In genomic region chr1:21917241-21917631, GRCh38 we compare ENCODE assay signal across 2 cellular contexts.
TF ChIP-seq lines count a peak whose summit lies in the region.

No MANE protein-coding gene starts in this region.

TF ChIP-seq in HEK293, 187 proteins besides CTCF, POLR2A, EP300 and RAD21 (continues in another document):
- peak; percentile 57; the same call in 1 of the 2 replicates for TF ChIP-seq ZNF266 (tag by site-specific recombination; IDR thresholded peaks at IDR 0.05; ENCODE audit: low read depth)
- TF ChIP-seq ZNF19 (tag by site-specific recombination; IDR thresholded peaks at IDR 0.05; ENCODE audit: low read depth), result 0 out of 2 replicates have a peak, but pooled peaks have one; percentile 38
- TF ChIP-seq OVOL3 (tag by site-specific recombination; IDR thresholded peaks at IDR 0.05), result peak; percentile 37; the same call in 1 of the 2 replicates
- 0 out of 2 replicates have a peak, but pooled peaks have one; percentile 30 for TF ChIP-seq ZNF791 (tag by site-specific recombination; IDR thresholded peaks at IDR 0.05)
- TF ChIP-seq ZNF664 (tag by site-specific recombination; IDR thresholded peaks at IDR 0.05), result peak; percentile 58; the same call in 1 of the 2 replicates
- TF ChIP-seq ZBTB8A (tag by site-specific recombination; IDR thresholded peaks at IDR 0.05), result peak; percentile 62
- peak; percentile 89 for TF ChIP-seq ZNF518A (tag by site-specific recombination; conservative IDR thresholded peaks at IDR 0.05; ENCODE audit: low read depth)
- 0 out of 2 replicates have a peak, but pooled peaks have one; percentile 32 for TF ChIP-seq MYNN (tag by site-specific recombination; IDR thresholded peaks at IDR 0.05; ENCODE audit: borderline replicate concordance)
- TF ChIP-seq ZNF629 (tag by site-specific recombination; IDR thresholded peaks at IDR 0.05), result peak; percentile 38; the same call in 1 of the 2 replicates
- TF ChIP-seq ZNF558 (tag by site-specific recombination; IDR thresholded peaks at IDR 0.05), result 0 out of 2 replicates have a peak, but pooled peaks have one; percentile 25
- peak; percentile 43; the same call in 1 of the 2 replicates for TF ChIP-seq REST (tag by site-specific recombination; IDR thresholded peaks at IDR 0.05)
- peak; percentile 91; the same call in 1 of the 2 replicates for TF ChIP-seq ZNF394 (tag by site-specific recombination; IDR thresholded peaks at IDR 0.05; ENCODE audit: borderline replicate concordance)
- peak; percentile 64 for TF ChIP-seq ZNF623 (tag by site-specific recombination; IDR thresholded peaks at IDR 0.05)
- peak; percentile 74 for TF ChIP-seq ZNF426 (tag by site-specific recombination; IDR thresholded peaks at IDR 0.05)

TF ChIP-seq in K562, 482 proteins besides CTCF, POLR2A, EP300 and RAD21:
- TF ChIP-seq FOXK2 (conservative IDR thresholded peaks at IDR 0.05 in 1 of 2, IDR thresholded peaks at IDR 0.05 in 1 of 2; ENCODE audit: low read depth in 2 of 2), result peak in 1 of 2 experiments; percentile 12; a peak in 1 of 4 replicates
- 0 out of 4 replicates have a peak, but pooled peaks of 1 of the 2 experiments have one; percentile 1 for TF ChIP-seq HDAC1 (IDR thresholded peaks at IDR 0.05)
- TF ChIP-seq THAP7 (CRISPR knock-in tag; IDR thresholded peaks at IDR 0.05), result 0 out of 2 replicates have a peak, but pooled peaks have one; percentile 21
- peak; percentile 70; the same call in 1 of the 2 replicates for TF ChIP-seq ZC3H11A (IDR thresholded peaks at IDR 0.05; ENCODE audit: low read depth, low read length)
- TF ChIP-seq L3MBTL2 (IDR thresholded peaks at IDR 0.05), result 0 out of 2 replicates have a peak, but pooled peaks have one; percentile 11
- TF ChIP-seq ZNF639 (CRISPR knock-in tag; conservative IDR thresholded peaks at IDR 0.05 in 1 of 2, IDR thresholded peaks at IDR 0.05 in 1 of 2), result peak in 1 of 2 experiments; percentile 3; a peak in 1 of 4 replicates
- peak; percentile 12; the same call in 1 of the 2 replicates for TF ChIP-seq EP400 (IDR thresholded peaks at IDR 0.05)
TF ChIP-seq in K562: peak in this region for 7; not testable (repeated sequence) for 475.
